ENCODE assay signal across 8 cellular contexts in genomic region chr6:32175322-32175710, GRCh38. TPM values are rescaled to one million over a fixed set of nuclear protein-coding genes. Genes with fewer than 3 reads are reported as not detected.
DNase-seq lines count a peak whose midpoint lies in the region; ATAC-seq and TF ChIP-seq lines count a peak whose summit lies in the region.

No MANE protein-coding gene starts in this region.

- peak overlapping the region; percentile 70 to 98 (median 94) for H3K27ac ChIP-seq in heart right ventricle
- H3K27ac ChIP-seq in mammary epithelial cell (ENCODE audit: insufficient read depth, low read depth, low read length), result no peak overlapping the region
- H3K27ac ChIP-seq in vagina, result peak overlapping the region; percentile 95

- H3K27me3 Mint-ChIP-seq in mesothelial cell of epicardium (ENCODE audit: low read depth), result no peaks in the 10 kb centered on the region

- TF ChIP-seq CTCF in heart right ventricle (IDR thresholded peaks at IDR 0.05) (no peak), mammary epithelial cell (conservative IDR thresholded peaks at IDR 0.05 in 1 of 2, IDR thresholded peaks at IDR 0.05 in 1 of 2; ENCODE audit: extremely low read depth in 1 of 2, insufficient read depth in 1 of 2, low read depth in 1 of 2, low read length in 2 of 2) (no peak), mesothelial cell of epicardium (IDR thresholded peaks at IDR 0.05; ENCODE audit: unreplicated experiment) (no peak), vagina (IDR thresholded peaks at IDR 0.05) (no peak)

- peak overlapping the region; percentile 62 for H3K27ac Mint-ChIP-seq in mesothelial cell of epicardium

- H3K4me3 ChIP-seq in heart right ventricle (peak overlapping the region; percentile 63 to 93 (median 86)), mammary epithelial cell (replicated peaks in 1 of 3; ENCODE audit: insufficient read depth in 1 of 3, low read depth in 2 of 3, low read length in 3 of 3) (peak overlapping the region; percentile 52 to 94 (median 69)), vagina (peak overlapping the region; percentile 81 to 93)

- intact Hi-C loops in heart right ventricle (cut with DNase I), result loop anchor here in 4 of 10 donors (10.0 kb wide), 2 partner anchors 51 to 1029 kb away; partner anchors contain the start of genes ATF6B (in 3 of the 4), HSD17B8 (in 1 of the 4), RING1 (in 1 of the 4) and RXRB (in 1 of the 4)
- intact Hi-C loops in Right ventricle myocardium superior (cut with DNase I), result no loop called here
- intact Hi-C loops in mammary epithelial cell (cut with micrococcal nuclease), result no loop called here
- intact Hi-C loops in vagina (cut with DNase I), result loop anchor here (10.0 kb wide), 1 partner anchor 51 kb away; the partner anchor contains the start of gene ATF6B

- no peaks in the 10 kb centered on the region for H3K9me3 Mint-ChIP-seq in mesothelial cell of epicardium

- no peaks in the 10 kb centered on the region for H4K20me1 ChIP-seq in mammary epithelial cell (ENCODE audit: insufficient read depth, low read length)

- peak overlapping the region; percentile 63 for H3K9ac ChIP-seq in mammary epithelial cell (ENCODE audit: insufficient read depth, low read length)

- no peak for ATAC-seq in heart right ventricle
- no peak for ATAC-seq in Right ventricle myocardium superior (ENCODE audit: poor library complexity)

- H3K9me3 ChIP-seq in heart right ventricle (no peaks in the 10 kb centered on the region), mammary epithelial cell (replicated peaks; ENCODE audit: insufficient read depth, low read length) (no peaks in the 10 kb centered on the region), vagina (no peaks in the 10 kb centered on the region)

- peak overlapping the region; percentile 92 for H3K4me3 Mint-ChIP-seq in mesothelial cell of epicardium

- WGBS in heart right ventricle, 2 donors, result 4 to 9% methylated on average over 2 of the region's 2 CpGs
- 10% methylated on average over 1 of the region's 2 CpGs for WGBS in mammary epithelial cell (ENCODE audit: low coverage, missing lambda C conversion rate)

- H3K36me3 ChIP-seq in heart right ventricle (peaks cover 0 to 19% (median 5%) of the 10 kb centered on the region in 9 donors), mammary epithelial cell (ENCODE audit: insufficient read depth, low read length) (peaks cover 4% of the 10 kb centered on the region), vagina (peaks cover 0 to 14% of the 10 kb centered on the region in 2 donors)

- peak overlapping the region; percentile 91 for H3K4me2 ChIP-seq in mammary epithelial cell (ENCODE audit: insufficient read depth, low read depth, low read length)

- H3K36me3 Mint-ChIP-seq in mesothelial cell of epicardium, result peaks cover 7% of the 10 kb centered on the region

- BruUV-seq in mammary epithelial cell (replicated peaks; lab: Mats Ljungman, UMichigan), result no TSS peak

- peaks cover 43% of the 10 kb centered on the region for H3K79me2 ChIP-seq in mammary epithelial cell (ENCODE audit: insufficient read depth, low read length)

- TF ChIP-seq POLR2A in vagina (IDR thresholded peaks at IDR 0.05), result no peak

- CTCF ChIA-PET in mammary epithelial cell (lab: Charles Lee; ENCODE audit: low non-redundant PET), result no interaction called here

- dilution Hi-C loops in mammary epithelial cell (cut with HindIII; ENCODE audit: low sequenced_read_pairs), result loop anchor here (5.0 kb wide), 1 partner anchor 48 kb away; the partner anchor contains the start of gene ATF6B

- H3K4me1 ChIP-seq in heart right ventricle (peaks cover 8 to 61% (median 40%) of the 10 kb centered on the region in 9 donors), mammary epithelial cell (ENCODE audit: insufficient read depth, low read length) (peaks cover 43% of the 10 kb centered on the region), vagina (peaks cover 45% of the 10 kb centered on the region)

- in situ Hi-C loops in mammary epithelial cell (cut with MboI; ENCODE audit: low sequenced_read_pairs in 2 of 2) (no loop called here), ACHN (cut with HindIII; ENCODE audit: low pct_ligation_motif_present, low pct_unique_long_range_greater_than_20kb, low sequenced_read_pairs) (no loop called here)

- DNase-seq in heart right ventricle, result no peak
- no peak for DNase-seq in Right ventricle myocardium superior
- DNase-seq in mammary epithelial cell, result no peak
- DNase-seq in mesothelial cell of epicardium (ENCODE audit: low spot score in 2 of 2, unreplicated experiment in 2 of 2), result no peak
- DNase-seq in vagina (ENCODE audit: extremely low spot score in 2 of 2), result no peak
- no peak for DNase-seq in AG08395 (ENCODE audit: low spot score)
- no peak for DNase-seq in ACHN
- DNase-seq in stimulated activated CD4-positive, alpha-beta T cell treated with anti-CD3 and anti-CD28 coated beads, Interleukin-4, amount 100 ng/mL, for 1 hour, result no peak

- H2AFZ ChIP-seq in mammary epithelial cell (ENCODE audit: low read depth, low read length), result peak overlapping the region; percentile 75

- H3K27me3 ChIP-seq in heart right ventricle, result no peaks in the 10 kb centered on the region
- no peaks in the 10 kb centered on the region for H3K27me3 ChIP-seq in mammary epithelial cell (ENCODE audit: insufficient read depth, low read length)
- no peaks in the 10 kb centered on the region for H3K27me3 ChIP-seq in vagina

- peaks cover 59% of the 10 kb centered on the region for H3K4me1 Mint-ChIP-seq in mesothelial cell of epicardium

RNA-seq across cellular contexts. Expression of gene AGPAT1, which starts 0.6 kb away (rescaled TPM):
- 10 to 100 TPM; 39.0 to 63.1 (median 47.4) TPM for total RNA-seq in heart right ventricle
- 10 to 100 TPM; 50.8 to 56.3 TPM for polyA plus RNA-seq in heart right ventricle
- total RNA-seq in Right ventricle myocardium superior, result 44.2 TPM
- 10 to 100 TPM; 32.5 to 56.5 TPM for total RNA-seq in mammary epithelial cell
- polyA plus RNA-seq in mammary epithelial cell, result 97.8 TPM
- 143 TPM for polyA minus RNA-seq in mammary epithelial cell
- 63.2 to 69.0 TPM (median 64.6 TPM) in 3 replicates for total RNA-seq in mesothelial cell of epicardium
- total RNA-seq in vagina, result 35.1 TPM

RNA-seq across cellular contexts. Expression of gene RNF5, which starts 2.9 kb away (rescaled TPM):
- 100 to 1,000 TPM in 1 of 10 donors, 10 to 100 TPM in 9; 75.5 to 122 (median 82.7) TPM for total RNA-seq in heart right ventricle
- polyA plus RNA-seq in heart right ventricle, result 100 to 1,000 TPM in 1 of 2 donors, 10 to 100 TPM in 1; 53.0 to 132 TPM
- total RNA-seq in Right ventricle myocardium superior, result 94.6 TPM
- total RNA-seq in mammary epithelial cell, result 10 to 100 TPM; 28.4 to 28.7 TPM
- polyA plus RNA-seq in mammary epithelial cell, result 65.3 TPM
- polyA minus RNA-seq in mammary epithelial cell, result 47.0 TPM
- 60.7 to 62.8 TPM (median 62.1 TPM) in 3 replicates for total RNA-seq in mesothelial cell of epicardium
- total RNA-seq in vagina, result 48.4 TPM

RNA-seq across cellular contexts. Expression of gene AGER, which starts 8.7 kb away (rescaled TPM):
- total RNA-seq in heart right ventricle, result 1 to 10 TPM in 9 of 10 donors, under 1 TPM in 1; 0.75 to 5.1 (median 2.9) TPM
- 1 to 10 TPM; 3.1 to 5.5 TPM for polyA plus RNA-seq in heart right ventricle
- total RNA-seq in Right ventricle myocardium superior, result 1.6 TPM
- 1 to 10 TPM in 1 of 2 donors, under 1 TPM in 1; 0.33 to 6.1 TPM for total RNA-seq in mammary epithelial cell
- 1.8 TPM for polyA plus RNA-seq in mammary epithelial cell
- not detected for polyA minus RNA-seq in mammary epithelial cell
- total RNA-seq in mesothelial cell of epicardium, result 23.7 to 28.1 TPM (median 27.5 TPM) in 3 replicates
- total RNA-seq in vagina, result 8.1 TPM

RNA-seq across cellular contexts. Expression of gene EGFL8, which starts 10.9 kb away (rescaled TPM):
- total RNA-seq in heart right ventricle, result 10 to 100 TPM in 1 of 10 donors, 1 to 10 TPM in 9; 6.8 to 11.3 (median 8.4) TPM
- polyA plus RNA-seq in heart right ventricle, result 10 to 100 TPM in 1 of 2 donors, 1 to 10 TPM in 1; 6.7 to 32.8 TPM
- total RNA-seq in Right ventricle myocardium superior, result 6.1 TPM
- 1 to 10 TPM in 1 of 2 donors, under 1 TPM in 1; 0.50 to 7.9 TPM for total RNA-seq in mammary epithelial cell
- 2.0 TPM for polyA plus RNA-seq in mammary epithelial cell
- polyA minus RNA-seq in mammary epithelial cell, result not detected
- 45.7 to 48.3 TPM (median 45.7 TPM) in 3 replicates for total RNA-seq in mesothelial cell of epicardium
- total RNA-seq in vagina, result 13.3 TPM

RNA-seq across cellular contexts. Expression of gene PBX2, which starts 14.7 kb away (rescaled TPM):
- 10 to 100 TPM; 32.8 to 50.9 (median 44.1) TPM for total RNA-seq in heart right ventricle
- polyA plus RNA-seq in heart right ventricle, result 10 to 100 TPM; 25.6 to 55.4 TPM
- total RNA-seq in Right ventricle myocardium superior, result 39.1 TPM
- 10 to 100 TPM; 28.5 to 59.1 TPM for total RNA-seq in mammary epithelial cell
- 39.1 TPM for polyA plus RNA-seq in mammary epithelial cell
- 30.7 TPM for polyA minus RNA-seq in mammary epithelial cell
- 236 to 250 TPM (median 246 TPM) in 3 replicates for total RNA-seq in mesothelial cell of epicardium
- total RNA-seq in vagina, result 49.4 TPM
